Comparison of ENCODE assay signal across 9 cellular contexts in the genomic region with DNA sequence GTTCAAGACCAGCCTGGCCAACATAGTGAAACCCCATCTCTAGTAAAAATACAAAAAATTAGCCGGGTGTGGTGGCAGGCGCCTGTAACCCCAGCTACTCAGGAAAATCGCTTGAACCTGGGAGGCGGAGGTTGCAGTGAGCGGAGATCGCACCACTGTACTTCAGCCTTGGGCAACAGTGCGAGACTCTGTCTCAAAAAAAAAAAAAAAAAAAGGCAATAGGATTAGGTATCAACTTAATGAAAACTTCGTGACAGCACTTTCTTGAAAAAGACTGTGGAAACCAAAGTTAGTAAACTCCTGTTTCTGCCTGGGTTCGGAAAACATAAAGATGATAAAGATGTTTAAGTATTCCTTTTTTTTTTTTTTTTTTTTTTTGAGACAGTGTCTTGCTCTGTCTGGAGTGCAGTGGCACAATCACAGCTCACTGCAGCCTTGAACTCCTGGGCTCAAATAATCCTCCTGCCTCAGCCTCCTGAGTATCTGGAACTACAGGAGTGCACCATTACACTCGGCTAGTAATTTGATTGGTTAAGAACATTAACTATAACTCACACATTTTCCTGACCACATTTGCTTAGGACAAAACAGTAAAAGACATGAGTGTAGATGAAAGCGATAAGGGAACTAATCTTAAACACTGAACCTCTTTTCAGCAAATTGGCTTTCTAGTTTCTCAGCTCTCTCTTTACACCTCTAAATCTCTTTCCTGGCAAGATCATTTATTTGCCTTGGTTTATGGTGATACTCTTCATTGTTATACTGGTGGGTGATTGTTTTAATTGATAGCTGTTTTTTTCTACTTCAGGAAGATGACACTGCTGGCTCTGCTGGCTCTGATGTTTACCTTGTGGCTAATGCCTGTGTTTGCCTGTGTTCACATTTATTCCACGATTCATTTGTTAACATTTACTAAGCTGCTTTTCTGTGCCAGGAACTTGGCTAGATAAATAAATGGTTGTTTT. TPM values are rescaled to one million over a fixed set of nuclear protein-coding genes. Genes with fewer than 3 reads are reported as not detected.
A peak's percentile ranks its signal among the peaks of the same experiment; 100 is the strongest.
DNase-seq lines count a peak whose midpoint lies in the region; ATAC-seq and TF ChIP-seq lines count a peak whose summit lies in the region.
"Had no signal": no experiment of that assay in that cellular context is flagged by ENCODE, and none has a peak within 500 bp of the region (broad histone marks: within the 10 kb centered on the region; RNA-seq: fewer than 3 reads in every experiment).

No MANE protein-coding gene starts in this region.

- no peak for DNase-seq in stimulated activated naive CD8-positive, alpha-beta T cell treated with anti-CD3 and anti-CD28 coated beads, Interleukin-15, Interleukin-2, amounts not matched to agents 100 U/mL and 50 U/mL, for 24 hours
- DNase-seq in NCI-H748 treated with DMSO at 0.1 percent for 48 hours (lab: John Stamatoyannopoulos, UW) (peak; percentile 91), endodermal cell (no peak), mucosa of gallbladder (ENCODE audit: low spot score) (no peak), HuH-7 (ENCODE audit: low spot score) (no peak)
- DNase-seq: uterus had no signal

- H3K36me3 Mint-ChIP-seq in stimulated activated naive CD8-positive, alpha-beta T cell treated with anti-CD3 and anti-CD28 coated beads, Interleukin-15, Interleukin-2, amounts not matched to agents 100 ng/mL and 50 ng/mL, for 24 hours (ENCODE audit: low read depth), result peaks cover 38% of the 10 kb centered on the region
- peaks cover 8% of the 10 kb centered on the region for H3K36me3 Mint-ChIP-seq in endodermal cell (ENCODE audit: low read depth)

- 79 to 81% methylated on average over 8 to 11 of the region's 12 CpGs for WGBS in endodermal cell (ENCODE audit: insufficient coverage in 1 of 2, insufficient read length in 1 of 2), 2 experiments
- 75% methylated on average over 12 of the region's 12 CpGs for WGBS in urinary bladder

- H3K4me3 Mint-ChIP-seq in stimulated activated naive CD8-positive, alpha-beta T cell treated with anti-CD3 and anti-CD28 coated beads, Interleukin-15, Interleukin-2, amounts not matched to agents 100 ng/mL and 50 ng/mL, for 24 hours, result peak overlapping the region; percentile 3
- peak overlapping the region; percentile 15 for H3K4me3 Mint-ChIP-seq in endodermal cell

- H3K27me3 ChIP-seq in endodermal cell (ENCODE audit: control insufficient read depth, insufficient read depth, low read length, poor library complexity, severe bottlenecking), result no peaks in the 10 kb centered on the region
- H3K27me3 ChIP-seq: uterus had no signal

- no peak for TF ChIP-seq CTCF in endodermal cell (conservative IDR thresholded peaks at IDR 0.05)

- peaks cover 20% of the 10 kb centered on the region for H3K4me1 ChIP-seq in endodermal cell (ENCODE audit: control insufficient read depth, insufficient read depth, low read length)
- H3K4me1 ChIP-seq in urinary bladder (ENCODE audit: insufficient read depth), result peaks cover 3% of the 10 kb centered on the region

- H3K4me1 Mint-ChIP-seq in stimulated activated naive CD8-positive, alpha-beta T cell treated with anti-CD3 and anti-CD28 coated beads, Interleukin-15, Interleukin-2, amounts not matched to agents 100 ng/mL and 50 ng/mL, for 24 hours (ENCODE audit: low read depth), result peaks cover 94% of the 10 kb centered on the region
- peaks cover 51% of the 10 kb centered on the region for H3K4me1 Mint-ChIP-seq in endodermal cell

- H3K4me3 ChIP-seq in endodermal cell (ENCODE audit: low read length), result peak overlapping the region; percentile 39
- no peak overlapping the region for H3K4me3 ChIP-seq in urinary bladder (ENCODE audit: low read depth, low read length)
- H3K4me3 ChIP-seq: uterus had no signal

- H3K27ac ChIP-seq in endodermal cell (ENCODE audit: low read depth, low read length) (no peak overlapping the region), urinary bladder (ENCODE audit: low read depth) (peak overlapping the region; percentile 38)
- H3K27ac ChIP-seq: uterus had no signal

- no peaks in the 10 kb centered on the region for H3K9me3 ChIP-seq in endodermal cell (ENCODE audit: control insufficient read depth, low read length)
- H3K9me3 ChIP-seq: uterus had no signal

- ATAC-seq in stimulated activated naive CD8-positive, alpha-beta T cell treated with anti-CD3 and anti-CD28 coated beads, Interleukin-15, Interleukin-2, amounts not matched to agents 100 U/mL and 50 U/mL, for 24 hours, result no peak
- ATAC-seq in GM19397 (IDR thresholded peaks at IDR 0.05; ENCODE audit: unreplicated experiment), result no peak

- H3K36me3 ChIP-seq in endodermal cell (ENCODE audit: control insufficient read depth, insufficient read depth, low read length) (peaks cover 3% of the 10 kb centered on the region), urinary bladder (ENCODE audit: insufficient read depth) (no peaks in the 10 kb centered on the region)
- H3K36me3 ChIP-seq: uterus had no signal

- no peak overlapping the region for H3K9ac ChIP-seq in endodermal cell (ENCODE audit: extremely low read depth, low read length, poor library complexity, severe bottlenecking)

- H3K9me3 Mint-ChIP-seq in stimulated activated naive CD8-positive, alpha-beta T cell treated with anti-CD3 and anti-CD28 coated beads, Interleukin-15, Interleukin-2, amounts not matched to agents 100 ng/mL and 50 ng/mL, for 24 hours, result no peaks in the 10 kb centered on the region
- H3K9me3 Mint-ChIP-seq in endodermal cell, result no peaks in the 10 kb centered on the region

- H3K27me3 Mint-ChIP-seq in stimulated activated naive CD8-positive, alpha-beta T cell treated with anti-CD3 and anti-CD28 coated beads, Interleukin-15, Interleukin-2, amounts not matched to agents 100 ng/mL and 50 ng/mL, for 24 hours, result no peaks in the 10 kb centered on the region
- H3K27me3 Mint-ChIP-seq in endodermal cell (ENCODE audit: insufficient read depth), result no peaks in the 10 kb centered on the region

- peak overlapping the region; percentile 67 for H3K27ac Mint-ChIP-seq in stimulated activated naive CD8-positive, alpha-beta T cell treated with anti-CD3 and anti-CD28 coated beads, Interleukin-15, Interleukin-2, amounts not matched to agents 100 ng/mL and 50 ng/mL, for 24 hours
- H3K27ac Mint-ChIP-seq in endodermal cell, result peak overlapping the region; percentile 53

RNA-seq across cellular contexts. Expression of a gene that starts 15.8 kb away (rescaled TPM):
- total RNA-seq in endodermal cell (100 to 1,000 TPM; 201 to 227 TPM), urinary bladder (151 TPM), mucosa of gallbladder (181 TPM)
- 166 TPM for polyA plus RNA-seq in endodermal cell (2013, experiment 1 of 2)
- 178 TPM for polyA plus RNA-seq in endodermal cell (2013, experiment 2 of 2)
- polyA plus RNA-seq in urinary bladder, result 64.2 TPM

RNA-seq across cellular contexts. Expression of a gene that starts 51.1 kb away (rescaled TPM):
- total RNA-seq in endodermal cell (10 to 100 TPM in 1 of 2 donors, 1 to 10 TPM in 1; 8.6 to 21.6 TPM), urinary bladder (12.5 TPM), mucosa of gallbladder (5.9 TPM)
- 15.0 TPM for polyA plus RNA-seq in endodermal cell (2013, experiment 1 of 2)
- 17.8 TPM for polyA plus RNA-seq in endodermal cell (2013, experiment 2 of 2)
- polyA plus RNA-seq in urinary bladder, result 7.0 TPM
